In genomic region chr5:43313854-43314457, GRCh38 we compare ENCODE assay signal across 8 cellular contexts. TPM values are rescaled to one million over a fixed set of nuclear protein-coding genes. Genes with fewer than 3 reads are reported as not detected.
DNase-seq lines count a peak whose midpoint lies in the region; ATAC-seq, FAIRE-seq and TF ChIP-seq lines count a peak whose summit lies in the region.

No MANE protein-coding gene starts in this region.

- H3K9me3 ChIP-seq in K562 (replicated peaks; ENCODE audit: control insufficient read depth, insufficient read depth, low read depth, low read length): peaks cover 6% of the 10 kb centered on the region; the same call in 1 of the 2 replicates
- peaks cover 5% of the 10 kb centered on the region for H3K9me3 ChIP-seq in mesodermal cell (ENCODE audit: control insufficient read depth, low read length)

- H3K4me1 ChIP-seq in K562 (replicated peaks in 1 of 2; ENCODE audit: control insufficient read depth in 2 of 2, insufficient read depth in 2 of 2, low read length in 2 of 2) (peaks cover 13 to 25% of the 10 kb centered on the region in 2 experiments; a peak in 4 of 5 replicates), mesodermal cell (ENCODE audit: control insufficient read depth, insufficient read depth, low read length, poor library complexity, severe bottlenecking) (peaks cover 18% of the 10 kb centered on the region)

- H3K4me3 ChIP-seq in K562: peak overlapping the region; percentile 90
- no peak overlapping the region for H3K4me3 ChIP-seq in mesodermal cell (ENCODE audit: extremely low read depth, insufficient read depth, low read length, poor library complexity, severe bottlenecking)

- peak overlapping the region; percentile 84 for H2AFZ ChIP-seq in K562 (ENCODE audit: low read depth, low read length)

- TF ChIP-seq CTCF in K562 (IDR thresholded peaks at IDR 0.05 in 2 of 3, conservative IDR thresholded peaks at IDR 0.05 in 1 of 3; ENCODE audit: insufficient read depth in 2 of 3, low read depth in 1 of 3, low read length in 3 of 3): no peak

- 76% methylated on average over 8 of the region's 8 CpGs for WGBS in K562 (ENCODE audit: insufficient coverage, low coverage, missing lambda C conversion rate)
- 80 to 81% methylated on average over 4 of the region's 8 CpGs for WGBS in mesodermal cell (ENCODE audit: insufficient coverage in 2 of 2), 2 experiments

- TF ChIP-seq POLR2A in K562 (conservative IDR thresholded peaks at IDR 0.05): no peak

- H3K9me1 ChIP-seq in K562 (ENCODE audit: control insufficient read depth, insufficient read depth, low read length): no peaks in the 10 kb centered on the region

- POLR2A ChIA-PET in K562 (lab: Yijun Ruan, JAX): interaction anchor here (0.6 to 2.7 kb wide), 12 partner anchors 11 to 227 kb away, joined by 3 to 17 read pairs (median 4); partner anchors contain the start of gene TMEM267

- H3K27ac ChIP-seq in K562 (ENCODE audit: extremely low read depth, low read depth, low read length) (peak overlapping the region; percentile 63), mesodermal cell (ENCODE audit: low read depth, low read length, severe bottlenecking) (peak overlapping the region; percentile 96)

- TSS peak; percentile 77 for BruUV-seq in K562 (replicated peaks; lab: Mats Ljungman, UMichigan)

- intact Hi-C loops in K562 (cut with micrococcal nuclease): loop anchor here (5.0 kb wide), 2 partner anchors 37 to 407 kb away; no protein-coding TSS in a partner anchor

- H3K79me2 ChIP-seq in K562 (ENCODE audit: control insufficient read depth, insufficient read depth, low read length): peaks cover 44% of the 10 kb centered on the region

- CTCF ChIA-PET in K562 (lab: Yijun Ruan, JAX; ENCODE audit: low intra/inter-chr PET ratio): no interaction called here

- in situ Hi-C loops in K562 (cut with MboI): no loop called here

- H3K9ac ChIP-seq in K562 (ENCODE audit: insufficient read depth in 1 of 2, low read depth in 2 of 2, low read length in 2 of 2): peak overlapping the region in 1 of 2 experiments; percentile 28; a peak in 2 of 4 replicates

- DNase-seq in DMS79 treated with DMSO at 0.1 percent for 48 hours (lab: John Stamatoyannopoulos, UW) (peak; percentile 85), NCI-H146 (lab: John Stamatoyannopoulos, UW) (peak; percentile 55), K562 (ENCODE audit: extremely low read depth in 1 of 4, low spot score in 3 of 4) (peak in 1 of 4 experiments; percentile 39), kidney glomerular epithelial cell (lab: John Stamatoyannopoulos, UW) (no peak), SW 1271 (lab: John Stamatoyannopoulos, UW) (no peak), T1000 (lab: John Stamatoyannopoulos, UW) (no peak)

- peaks cover 26% of the 10 kb centered on the region for H4K20me1 ChIP-seq in K562 (replicated peaks; ENCODE audit: control insufficient read depth, insufficient read depth, low read length)

- H3K36me3 ChIP-seq in K562 (ENCODE audit: control insufficient read depth, insufficient read depth, low read length) (peaks cover 35% of the 10 kb centered on the region), mesodermal cell (ENCODE audit: control insufficient read depth, insufficient read depth, low read length) (peaks cover 35% of the 10 kb centered on the region)

- ATAC-seq in K562: no peak
- no peak for ATAC-seq in GM18498 (IDR thresholded peaks at IDR 0.05; ENCODE audit: unreplicated experiment)

- no peak for FAIRE-seq in K562 (lab: Jason Lieb, UNC)

- H3K27me3 ChIP-seq in K562 (ENCODE audit: control insufficient read depth in 2 of 2, insufficient read depth in 2 of 2, low read length in 2 of 2): no peaks in the 10 kb centered on the region

- TF ChIP-seq RAD21 in K562 (CRISPR knock-in tag; conservative IDR thresholded peaks at IDR 0.05 in 1 of 2, IDR thresholded peaks at IDR 0.05 in 1 of 2): no peak

- peak overlapping the region; percentile 96 for H3K4me2 ChIP-seq in K562 (ENCODE audit: insufficient read depth, low read length)

- no peak for TF ChIP-seq EP300 in K562 (IDR thresholded peaks at IDR 0.05; ENCODE audit: low read length)

TF ChIP-seq in K562, 482 proteins besides CTCF, POLR2A, EP300 and RAD21 (continues in another document):
- TF ChIP-seq ATF7 (IDR thresholded peaks at IDR 0.05) (no peak), HINFP (tag; conservative IDR thresholded peaks at IDR 0.05; ENCODE audit: low read depth) (0 out of 2 replicates have a peak, but pooled peaks have one; percentile 16), RNF2 (IDR thresholded peaks at IDR 0.05) (no peak), SMAD2 (IDR thresholded peaks at IDR 0.05; ENCODE audit: low read depth, low read length) (no peak), RBM39 (optimal IDR thresholded peaks at IDR 0.05; ENCODE audit: low read depth, low read length) (no peak), HIVEP1 (CRISPR knock-in tag; IDR thresholded peaks at IDR 0.05) (no peak), HEY1 (CRISPR knock-in tag; IDR thresholded peaks at IDR 0.05; ENCODE audit: borderline replicate concordance) (no peak), NFATC3 (IDR thresholded peaks at IDR 0.05) (0 out of 2 replicates have a peak, but pooled peaks have one; percentile 32)
- TF ChIP-seq, protein P1, sequence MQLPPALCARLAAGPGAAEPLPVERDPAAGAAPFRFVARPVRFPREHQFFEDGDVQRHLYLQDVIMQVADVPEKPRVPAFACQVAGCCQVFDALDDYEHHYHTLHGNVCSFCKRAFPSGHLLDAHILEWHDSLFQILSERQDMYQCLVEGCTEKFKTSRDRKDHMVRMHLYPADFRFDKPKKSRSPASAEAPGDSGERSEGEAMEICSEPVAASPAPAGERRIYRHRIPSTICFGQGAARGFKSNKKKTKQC (CRISPR knock-in tag; IDR thresholded peaks at IDR 0.05): no peak
- TF ChIP-seq, protein P2, sequence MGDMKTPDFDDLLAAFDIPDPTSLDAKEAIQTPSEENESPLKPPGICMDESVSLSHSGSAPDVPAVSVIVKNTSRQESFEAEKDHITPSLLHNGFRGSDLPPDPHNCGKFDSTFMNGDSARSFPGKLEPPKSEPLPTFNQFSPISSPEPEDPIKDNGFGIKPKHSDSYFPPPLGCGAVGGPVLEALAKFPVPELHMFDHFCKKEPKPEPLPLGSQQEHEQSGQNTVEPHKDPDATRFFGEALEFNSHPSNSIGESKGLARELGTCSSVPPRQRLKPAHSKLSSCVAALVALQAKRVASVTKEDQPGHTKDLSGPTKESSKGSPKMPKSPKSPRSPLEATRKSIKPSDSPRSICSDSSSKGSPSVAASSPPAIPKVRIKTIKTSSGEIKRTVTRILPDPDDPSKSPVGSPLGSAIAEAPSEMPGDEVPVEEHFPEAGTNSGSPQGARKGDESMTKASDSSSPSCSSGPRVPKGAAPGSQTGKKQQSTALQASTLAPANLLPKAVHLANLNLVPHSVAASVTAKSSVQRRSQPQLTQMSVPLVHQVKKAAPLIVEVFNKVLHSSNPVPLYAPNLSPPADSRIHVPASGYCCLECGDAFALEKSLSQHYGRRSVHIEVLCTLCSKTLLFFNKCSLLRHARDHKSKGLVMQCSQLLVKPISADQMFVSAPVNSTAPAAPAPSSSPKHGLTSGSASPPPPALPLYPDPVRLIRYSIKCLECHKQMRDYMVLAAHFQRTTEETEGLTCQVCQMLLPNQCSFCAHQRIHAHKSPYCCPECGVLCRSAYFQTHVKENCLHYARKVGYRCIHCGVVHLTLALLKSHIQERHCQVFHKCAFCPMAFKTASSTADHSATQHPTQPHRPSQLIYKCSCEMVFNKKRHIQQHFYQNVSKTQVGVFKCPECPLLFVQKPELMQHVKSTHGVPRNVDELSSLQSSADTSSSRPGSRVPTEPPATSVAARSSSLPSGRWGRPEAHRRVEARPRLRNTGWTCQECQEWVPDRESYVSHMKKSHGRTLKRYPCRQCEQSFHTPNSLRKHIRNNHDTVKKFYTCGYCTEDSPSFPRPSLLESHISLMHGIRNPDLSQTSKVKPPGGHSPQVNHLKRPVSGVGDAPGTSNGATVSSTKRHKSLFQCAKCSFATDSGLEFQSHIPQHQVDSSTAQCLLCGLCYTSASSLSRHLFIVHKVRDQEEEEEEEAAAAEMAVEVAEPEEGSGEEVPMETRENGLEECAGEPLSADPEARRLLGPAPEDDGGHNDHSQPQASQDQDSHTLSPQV (IDR thresholded peaks at IDR 0.05): peak; percentile 71; the same call in 1 of the 2 replicates
- TF ChIP-seq, protein P3, sequence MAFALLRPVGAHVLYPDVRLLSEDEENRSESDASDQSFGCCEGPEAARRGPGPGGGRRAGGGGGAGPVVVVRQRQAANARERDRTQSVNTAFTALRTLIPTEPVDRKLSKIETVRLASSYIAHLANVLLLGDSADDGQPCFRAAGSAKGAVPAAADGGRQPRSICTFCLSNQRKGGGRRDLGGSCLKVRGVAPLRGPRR (CRISPR knock-in tag; IDR thresholded peaks at IDR 0.05): no peak

RNA-seq across cellular contexts. Expression of gene HMGCS1, which starts 0.7 kb away (rescaled TPM):
- 640 and 1,528 TPM in 2 replicates for total RNA-seq in K562 (2011; cell fraction: chromatin; rRNA removed; ENCODE audit: low replicate concordance)
- 261 and 443 TPM in 2 replicates for total RNA-seq in K562 (2011; cell fraction: nucleolus; rRNA removed)
- total RNA-seq in K562 (2011; cell fraction: nucleoplasm; rRNA removed): 645 and 660 TPM in 2 replicates
- 43.7 and 46.9 TPM in 2 replicates for total RNA-seq in K562 (2014; rRNA removed)
- total RNA-seq in K562 (2014; rRNA removed; fragmentation: Illumina TruSeq; extraction: Trizol): 131 and 160 TPM in 2 replicates
- total RNA-seq in K562 (2015; rRNA removed; fragmentation: Illumina TruSeq; extraction: Trizol): 66.1 and 77.9 TPM in 2 replicates
- total RNA-seq in K562 (2021): 116 and 137 TPM in 2 replicates
- polyA plus RNA-seq in K562 (2011; rRNA removed): 337 and 342 TPM in 2 replicates
- 38.9 and 149 TPM in 2 replicates for polyA plus RNA-seq in K562 (2011; cell fraction: cytosol; rRNA removed)
- polyA plus RNA-seq in K562 (2011; cell fraction: nucleus; rRNA removed): 209 and 452 TPM in 2 replicates
- 49.5 and 143 TPM in 2 replicates for polyA plus RNA-seq in K562 (2012)
- 139 and 165 TPM in 2 replicates for polyA plus RNA-seq in K562 (2014; fragmentation: Illumina TruSeq; extraction: Trizol)
- 10 to 100 TPM; 84.6 to 93.1 TPM for polyA plus RNA-seq in K562 (2014; fragmentation: Nextera tagmentation; extraction: Ambion mirVana)
- 111 and 122 TPM in 2 replicates for polyA plus RNA-seq in K562 (2014; rRNA removed)
- 389 and 534 TPM in 2 replicates for polyA minus RNA-seq in K562 (2011; rRNA and poly(A)+ RNA removed)
- 123 and 131 TPM in 2 replicates for polyA minus RNA-seq in K562 (2011; cell fraction: cytosol; rRNA and poly(A)+ RNA removed)
- polyA minus RNA-seq in K562 (2011; cell fraction: nucleus; rRNA and poly(A)+ RNA removed): 142 and 344 TPM in 2 replicates
- polyA plus RNA-seq in mesodermal cell (2013, experiment 1 of 2): 384 TPM
- polyA plus RNA-seq in mesodermal cell (2013, experiment 2 of 2): 381 TPM

Comparison
In these comparisons a context has a peak if more than half of its experiments do, and no peak if none do; other contexts are left out.
1. DNase-seq: peak in DMS79 treated with DMSO at 0.1 percent for 48 hours (single experiment) and NCI-H146 (single experiment); none in kidney glomerular epithelial cell (single experiment), SW 1271 (0 of 2) and T1000 (single experiment).